ENCODE assay signal across 7 cellular contexts in the genomic region with DNA sequence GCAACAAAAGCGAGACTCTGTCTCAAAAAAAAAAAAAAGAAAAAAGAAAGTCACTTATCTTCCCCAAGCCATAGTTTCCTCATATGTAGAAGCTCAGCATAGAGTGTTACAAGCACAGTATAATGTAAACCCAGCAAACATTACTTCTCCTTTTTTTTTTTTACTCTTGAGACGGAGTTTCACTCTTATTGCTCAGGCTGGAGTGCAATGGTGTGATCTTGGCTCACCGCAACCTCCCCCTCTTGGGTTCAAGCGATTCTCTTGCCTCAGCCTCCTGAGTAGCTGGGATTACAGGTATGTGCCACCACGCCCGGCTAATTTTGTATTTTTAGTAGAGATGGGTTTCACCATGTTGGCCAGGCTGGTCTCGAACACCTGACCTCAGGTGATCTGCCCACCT. TPM values are rescaled to one million over a fixed set of nuclear protein-coding genes. Genes with fewer than 3 reads are reported as not detected.
DNase-seq lines count a peak whose midpoint lies in the region; ATAC-seq and TF ChIP-seq lines count a peak whose summit lies in the region.
"Not testable (repeated sequence)": the region's sequence is repeated elsewhere in the genome, so short reads cannot be mapped to it uniquely, and the experiment has no call there.

No MANE protein-coding gene starts in this region.

- not testable (repeated sequence) for H3K9me3 ChIP-seq in T-helper 17 cell (ENCODE audit: control insufficient read depth, low read length, poor library complexity, severe bottlenecking); lower lobe of right lung

- peaks cover 49% of the 10 kb centered on the region for H3K4me1 ChIP-seq in lower lobe of right lung

- not testable (repeated sequence) for H3K36me3 ChIP-seq in lower lobe of right lung

- not testable (repeated sequence) for TF ChIP-seq CTCF in lower lobe of right lung (IDR thresholded peaks at IDR 0.05)

- not testable (repeated sequence) for H3K27ac Mint-ChIP-seq in T-helper 17 cell

- DNase-seq in NOMO-1 (lab: John Stamatoyannopoulos, UW; ENCODE audit: unreplicated experiment in 2 of 2) = peak; percentile 58 to 87
- not testable (repeated sequence) for DNase-seq in T-helper 17 cell
- peak; percentile 44 for DNase-seq in lower lobe of right lung

- not testable (repeated sequence) for H3K4me1 Mint-ChIP-seq in T-helper 17 cell

- H3K4me3 ChIP-seq in lower lobe of right lung = not testable (repeated sequence)

- intact Hi-C loops in lower lobe of right lung (cut with DNase I) = not testable (repeated sequence)

- H3K27me3 ChIP-seq in lower lobe of right lung (ENCODE audit: low read depth) = not testable (repeated sequence)

- H3K36me3 Mint-ChIP-seq in T-helper 17 cell (ENCODE audit: low read depth) = not testable (repeated sequence)

- not testable (repeated sequence) for H3K4me3 Mint-ChIP-seq in T-helper 17 cell

- peak; percentile 66 for ATAC-seq in GM18502 (IDR thresholded peaks at IDR 0.05; ENCODE audit: poor library complexity, unreplicated experiment)
- ATAC-seq in GM19467 (IDR thresholded peaks at IDR 0.05; ENCODE audit: unreplicated experiment) = peak; percentile 52
- ATAC-seq in HG02759 (IDR thresholded peaks at IDR 0.05; ENCODE audit: unreplicated experiment) = peak; percentile 64
- ATAC-seq in HG03442 (IDR thresholded peaks at IDR 0.05; ENCODE audit: unreplicated experiment) = peak; percentile 73
- peak; percentile 54 for ATAC-seq in T-helper 17 cell
- ATAC-seq in lower lobe of right lung = peak; percentile 55 to 61

- H3K27me3 Mint-ChIP-seq in T-helper 17 cell = not testable (repeated sequence)

- H3K27ac ChIP-seq in lower lobe of right lung = peak overlapping the region; percentile 54

RNA-seq across cellular contexts. Expression of a gene that starts 11.9 kb away (rescaled TPM):
- total RNA-seq in T-helper 17 cell = 1 to 10 TPM; 3.9 to 9.9 TPM
- 169 TPM for total RNA-seq in lower lobe of right lung

Comparison
In these comparisons a context has a peak if more than half of its experiments do, and no peak if none do; other contexts are left out.
1. RNA of a gene that starts 11.9 kb away (total RNA-seq): 169 TPM in lower lobe of right lung (single experiment); 3.9 to 9.9 TPM in T-helper 17 cell; every median in the first group is over 10 times any median in the second.
2. Peak in every context shown above with its lines, with median percentiles within 50 percentile points of each other: ATAC-seq.